ENCODE assay signal across 9 cellular contexts in the genomic region with DNA sequence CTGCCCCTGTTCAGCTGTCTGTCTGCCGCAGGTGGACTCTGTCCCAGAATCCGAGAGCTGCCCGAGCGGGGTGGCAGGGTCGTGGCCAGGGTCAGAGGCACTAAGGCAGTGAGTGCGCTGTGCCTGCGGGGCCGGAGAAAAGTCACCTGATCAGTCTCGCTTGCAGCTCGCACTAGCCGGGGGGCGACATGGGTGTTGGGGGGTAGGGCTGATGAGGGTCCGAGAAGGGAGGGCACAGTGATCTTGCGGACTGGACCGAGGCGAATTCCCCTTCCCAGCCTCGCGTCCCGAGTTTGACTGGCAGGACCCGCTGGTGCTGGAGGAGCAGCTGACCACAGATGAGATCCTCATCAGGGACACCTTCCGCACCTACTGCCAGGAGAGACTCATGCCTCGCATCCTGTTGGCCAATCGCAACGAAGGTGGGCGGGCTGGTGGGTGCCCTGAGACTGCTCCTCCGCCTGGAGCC. TPM values are rescaled to one million over a fixed set of nuclear protein-coding genes. Genes with fewer than 3 reads are reported as not detected.
DNase-seq lines count a peak whose midpoint lies in the region; ATAC-seq and TF ChIP-seq lines count a peak whose summit lies in the region.
"Had no signal": no experiment of that assay in that cellular context is flagged by ENCODE, and none has a peak within 500 bp of the region (broad histone marks: within the 10 kb centered on the region; RNA-seq: fewer than 3 reads in every experiment).

No MANE protein-coding gene starts in this region.

- CTCF ChIA-PET in AG04450 (lab: Charles Lee), result interaction anchor here (1.5 kb wide), 1 partner anchor 126 kb away, joined by 8 read pairs; no protein-coding TSS in a partner anchor

- H3K4me1 ChIP-seq in HUES64 (ENCODE audit: insufficient read depth, low read length), result no peaks in the 10 kb centered on the region; the same call in 1 of the 2 replicates
- H3K4me1 ChIP-seq in muscle layer of colon (ENCODE audit: insufficient read depth, low read length), result peaks cover 14% of the 10 kb centered on the region

- H3K4me3 ChIP-seq in AG04450 (ENCODE audit: low read depth, low read length) (peak overlapping the region; percentile 91), HUES64 (ENCODE audit: low read length) (peak overlapping the region; percentile 80), muscle layer of colon (ENCODE audit: low read depth in 1 of 2, low read length in 2 of 2) (peak overlapping the region; percentile 93 to 97)

- no peak for TF ChIP-seq CTCF in AG04450 (IDR thresholded peaks at IDR 0.05; ENCODE audit: low read depth, low read length)

- H3K4me3 Mint-ChIP-seq in central memory CD8-positive, alpha-beta T cell, result peak overlapping the region; percentile 99

- H3K9ac ChIP-seq in HUES64 (ENCODE audit: low read depth, low read length) (peak overlapping the region; percentile 66), muscle layer of colon (ENCODE audit: low read length) (peak overlapping the region; percentile 24)

- peaks cover 16% of the 10 kb centered on the region for H3K36me3 Mint-ChIP-seq in central memory CD8-positive, alpha-beta T cell (ENCODE audit: insufficient read depth)

- no peak for ATAC-seq in central memory CD8-positive, alpha-beta T cell (replicated peaks; ENCODE audit: extremely low read depth, poor library complexity, severe bottlenecking)

- POLR2A ChIA-PET in AG04450 (lab: Yijun Ruan, JAX), result interaction anchor here (0.6 to 1.5 kb wide), 6 partner anchors 8 to 100 kb away, joined by 4 to 8 read pairs (median 4); a partner anchor contains a TSS

- H3K36me3 ChIP-seq in HUES64 (ENCODE audit: insufficient read depth, low read length) (peaks cover 31% of the 10 kb centered on the region), muscle layer of colon (ENCODE audit: insufficient read depth, low read length) (peaks cover 24% of the 10 kb centered on the region)

- no peak for DNase-seq in AG04450 (ENCODE audit: low read depth, low spot score)
- DNase-seq in central memory CD8-positive, alpha-beta T cell (ENCODE audit: low spot score in 2 of 2), result no peak
- no peak for DNase-seq in NCI-H446 treated with DMSO at 0.1 percent for 48 hours (lab: John Stamatoyannopoulos, UW)
- no peak for DNase-seq in HT-29 (ENCODE audit: low spot score)
- DNase-seq in NCI-H345 treated with DMSO at 0.1 percent for 48 hours (lab: John Stamatoyannopoulos, UW; ENCODE audit: unreplicated experiment), result no peak
- no peak for DNase-seq in retina

- no peaks in the 10 kb centered on the region for H3K27me3 Mint-ChIP-seq in central memory CD8-positive, alpha-beta T cell

- H3K9me3 ChIP-seq in AG04450 (ENCODE audit: control insufficient read depth, insufficient read depth, low read length) (no peaks in the 10 kb centered on the region; the same call in 1 of the 2 replicates), HUES64 (ENCODE audit: insufficient read depth, low read depth, low read length) (no peaks in the 10 kb centered on the region), muscle layer of colon (ENCODE audit: low read length) (no peaks in the 10 kb centered on the region)

- H3K27ac Mint-ChIP-seq in central memory CD8-positive, alpha-beta T cell (ENCODE audit: low read depth), result peak overlapping the region; percentile 95

- peaks cover 5% of the 10 kb centered on the region for H3K27me3 ChIP-seq in AG04450 (ENCODE audit: control insufficient read depth, insufficient read depth, low read length)
- H3K27me3 ChIP-seq in HUES64 (ENCODE audit: insufficient read depth, low read length), result peaks cover 13% of the 10 kb centered on the region
- peaks cover 0 to 2% of the 10 kb centered on the region in 2 donors for H3K27me3 ChIP-seq in muscle layer of colon (ENCODE audit: control insufficient read depth in 1 of 2, insufficient read depth in 2 of 2, low read length in 2 of 2)

- H3K9me3 Mint-ChIP-seq in central memory CD8-positive, alpha-beta T cell, result no peaks in the 10 kb centered on the region

- H3K27ac ChIP-seq in AG04450 (ENCODE audit: low read depth, low read length) (peak overlapping the region; percentile 21), HUES64 (ENCODE audit: low read depth, low read length) (no peak overlapping the region), muscle layer of colon (ENCODE audit: low read depth, low read length) (no peak overlapping the region)

- WGBS in HUES64, result 10% methylated on average over 26 of the region's 26 CpGs

- H3K4me1 Mint-ChIP-seq in central memory CD8-positive, alpha-beta T cell, result peaks cover 36% of the 10 kb centered on the region

RNA-seq across cellular contexts. Expression of a gene that starts 0.6 kb away (rescaled TPM):
- polyA plus RNA-seq in AG04450 (2011; rRNA removed), result 11.4 and 14.0 TPM in 2 replicates
- polyA minus RNA-seq in AG04450 (2011; rRNA and poly(A)+ RNA removed), result 8.3 and 12.7 TPM in 2 replicates
- polyA plus RNA-seq in HUES64 (2013, experiment 1 of 2), result 35.4 TPM
- 38.2 TPM for polyA plus RNA-seq in HUES64 (2013, experiment 2 of 2)
- total RNA-seq in HT-29 (2014; rRNA removed; shearing (Covaris generic)), result 24.6 and 27.2 TPM in 2 replicates

RNA-seq across cellular contexts. Expression of a gene that starts 4.6 kb away (rescaled TPM):
- not detected in 2 replicates for polyA plus RNA-seq in AG04450 (2011; rRNA removed)
- not detected in 2 replicates for polyA minus RNA-seq in AG04450 (2011; rRNA and poly(A)+ RNA removed)
- not detected for polyA plus RNA-seq in HUES64 (2013, experiment 1 of 2)
- polyA plus RNA-seq in HUES64 (2013, experiment 2 of 2), result 0.25 TPM
- total RNA-seq in HT-29 (2014; rRNA removed; shearing (Covaris generic)), result not detected in 2 replicates
- total RNA-seq: subcutaneous adipose tissue had no signal

RNA-seq across cellular contexts. Expression of a gene that starts 10.3 kb away (rescaled TPM):
- polyA plus RNA-seq in AG04450 (2011; rRNA removed), result 28.9 and 39.5 TPM in 2 replicates
- 15.5 and 20.8 TPM in 2 replicates for polyA minus RNA-seq in AG04450 (2011; rRNA and poly(A)+ RNA removed)
- polyA plus RNA-seq in HUES64 (2013, experiment 1 of 2), result 11.6 TPM
- polyA plus RNA-seq in HUES64 (2013, experiment 2 of 2), result 14.9 TPM
- 20.9 and 27.6 TPM in 2 replicates for total RNA-seq in HT-29 (2014; rRNA removed; shearing (Covaris generic))

RNA-seq across cellular contexts. Expression of a gene that starts 27.5 kb away (rescaled TPM):
- not detected in 2 replicates for polyA plus RNA-seq in AG04450 (2011; rRNA removed)
- not detected in 2 replicates for polyA minus RNA-seq in AG04450 (2011; rRNA and poly(A)+ RNA removed)
- 1.00 TPM for polyA plus RNA-seq in HUES64 (2013, experiment 1 of 2)
- polyA plus RNA-seq in HUES64 (2013, experiment 2 of 2), result 1.4 TPM
- not detected in 2 replicates for total RNA-seq in HT-29 (2014; rRNA removed; shearing (Covaris generic))
- total RNA-seq: subcutaneous adipose tissue had no signal

RNA-seq across cellular contexts. Expression of a gene that starts 41.9 kb away (rescaled TPM):
- polyA plus RNA-seq in AG04450 (2011; rRNA removed), result 13.5 and 23.0 TPM in 2 replicates
- polyA minus RNA-seq in AG04450 (2011; rRNA and poly(A)+ RNA removed), result 19.9 and 28.6 TPM in 2 replicates
- polyA plus RNA-seq in HUES64 (2013, experiment 1 of 2), result 62.6 TPM
- polyA plus RNA-seq in HUES64 (2013, experiment 2 of 2), result 50.9 TPM
- 84.6 and 96.2 TPM in 2 replicates for total RNA-seq in HT-29 (2014; rRNA removed; shearing (Covaris generic))
